27 cellular contexts compared by ENCODE assay signal in genomic region chr14:103675957-103676356, GRCh38.
"Had no signal": no experiment of that assay in that cellular context is flagged by ENCODE, and none has a peak within 500 bp of the region (broad histone marks: within the 10 kb centered on the region; RNA-seq: fewer than 3 reads in every experiment).

No MANE protein-coding gene starts in this region.

- H3K4me3 ChIP-seq: neural progenitor cell, ovary, psoas muscle, right lobe of liver, sigmoid colon, stomach, thoracic aorta, thyroid gland, tibial nerve, vagina had no signal

- ATAC-seq: naive thymus-derived CD8-positive, alpha-beta T cell; natural killer cell treated with Interleukin-12 subunit alpha and Interleukin-12 subunit beta and Interleukin-15 and Interleukin-18, amount 100 ng/mL, for 72 hours; psoas muscle; right cardiac atrium; stimulated activated effector memory CD8-positive, alpha-beta T cell treated with anti-CD3 and anti-CD28 coated beads, Interleukin-12 subunit alpha, Interleukin-12 subunit beta, amount 100 ng/mL, for 72 hours; stimulated activated naive B cell treated with anti-CD40 and anti-IgM and Interleukin-4, amounts not matched to agents 10 μg/mL and 1 μg/mL and 100 μg/mL, for 72 hours had no signal

- H3K4me3 Mint-ChIP-seq: naive thymus-derived CD8-positive, alpha-beta T cell; natural killer cell treated with Interleukin-12 subunit alpha and Interleukin-12 subunit beta and Interleukin-15 and Interleukin-18, amount 100 ng/mL, for 72 hours; neural progenitor cell; stimulated activated effector memory CD8-positive, alpha-beta T cell treated with anti-CD3 and anti-CD28 coated beads, Interleukin-12 subunit alpha, Interleukin-12 subunit beta, amount 100 ng/mL, for 72 hours; stimulated activated naive B cell treated with anti-CD40 and anti-IgM and Interleukin-4, amounts not matched to agents 10 μg/mL and 1 μg/mL and 100 μg/mL, for 72 hours; stimulated activated naive CD8-positive, alpha-beta T cell treated with anti-CD3 and anti-CD28 coated beads, Interleukin-15, Interleukin-2, amounts not matched to agents 100 ng/mL and 50 ng/mL, for 24 hours; type B pancreatic cell had no signal

- H3K36me3 ChIP-seq: ovary had no signal

- DNase-seq: naive thymus-derived CD8-positive, alpha-beta T cell; occipital lobe; psoas muscle; right cardiac atrium; right lobe of liver; sigmoid colon; small intestine; stimulated activated CD4-positive, alpha-beta T cell treated with anti-CD3 and anti-CD28 coated beads, Interleukin-15, amount 100 ng/mL, for 24 hours; stimulated activated CD4-positive, alpha-beta T cell treated with anti-CD3 and anti-CD28 coated beads, Interleukin-2, amount 100 ng/mL, for 24 hours; stimulated activated CD4-positive, alpha-beta T cell treated with anti-CD3 and anti-CD28 coated beads, Interleukin-2, amount 100 ng/mL, for 48 hours; stimulated activated CD4-positive, alpha-beta T cell treated with anti-CD3 and anti-CD28 coated beads, Interleukin-4, amount 100 ng/mL, for 24 hours; stimulated activated naive B cell treated with anti-CD40 and anti-IgM and Interleukin-4, amounts not matched to agents 10 μg/mL and 1 μg/mL and 100 μg/mL, for 72 hours; stimulated activated naive CD4-positive, alpha-beta T cell treated with Interleukin-2 at 50 U/mL for 16 hours; stomach; thyroid gland had no signal

- H3K27ac ChIP-seq: neural progenitor cell, ovary, parathyroid adenoma, psoas muscle, right lobe of liver, sigmoid colon, stomach, thoracic aorta, thyroid gland, tibial nerve, vagina had no signal

- FAIRE-seq: small intestine, urothelium cell line had no signal

- H3K4me1 ChIP-seq: neural progenitor cell, parathyroid adenoma, psoas muscle, right lobe of liver, thyroid gland, vagina had no signal

- H3K9me3 ChIP-seq: ovary, psoas muscle, right lobe of liver, sigmoid colon, stomach, thoracic aorta, thyroid gland, tibial nerve, vagina had no signal

- H3K27me3 ChIP-seq: neural progenitor cell, ovary, right lobe of liver, sigmoid colon, stomach, thyroid gland, tibial nerve, vagina had no signal

- H3K4me2 ChIP-seq: neural progenitor cell had no signal

- H3K27ac Mint-ChIP-seq: natural killer cell treated with Interleukin-12 subunit alpha and Interleukin-12 subunit beta and Interleukin-15 and Interleukin-18, amount 100 ng/mL, for 72 hours; neural progenitor cell; progenitor cell of endocrine pancreas; stimulated activated effector memory CD8-positive, alpha-beta T cell treated with anti-CD3 and anti-CD28 coated beads, Interleukin-12 subunit alpha, Interleukin-12 subunit beta, amount 100 ng/mL, for 72 hours; stimulated activated naive B cell treated with anti-CD40 and anti-IgM and Interleukin-4, amounts not matched to agents 10 μg/mL and 1 μg/mL and 100 μg/mL, for 72 hours; stimulated activated naive CD8-positive, alpha-beta T cell treated with anti-CD3 and anti-CD28 coated beads, Interleukin-15, Interleukin-2, amounts not matched to agents 100 ng/mL and 50 ng/mL, for 24 hours; type B pancreatic cell had no signal

- H3K4me1 Mint-ChIP-seq: neural progenitor cell had no signal

- H3K9me3 Mint-ChIP-seq: naive thymus-derived CD8-positive, alpha-beta T cell; natural killer cell treated with Interleukin-12 subunit alpha and Interleukin-12 subunit beta and Interleukin-15 and Interleukin-18, amount 100 ng/mL, for 72 hours; neural progenitor cell; stimulated activated effector memory CD8-positive, alpha-beta T cell treated with anti-CD3 and anti-CD28 coated beads, Interleukin-12 subunit alpha, Interleukin-12 subunit beta, amount 100 ng/mL, for 72 hours; stimulated activated naive B cell treated with anti-CD40 and anti-IgM and Interleukin-4, amounts not matched to agents 10 μg/mL and 1 μg/mL and 100 μg/mL, for 72 hours; stimulated activated naive CD8-positive, alpha-beta T cell treated with anti-CD3 and anti-CD28 coated beads, Interleukin-15, Interleukin-2, amounts not matched to agents 100 ng/mL and 50 ng/mL, for 24 hours; type B pancreatic cell had no signal

- H2AFZ ChIP-seq: neural progenitor cell, parathyroid adenoma had no signal

- H3K27me3 Mint-ChIP-seq: naive thymus-derived CD8-positive, alpha-beta T cell; natural killer cell treated with Interleukin-12 subunit alpha and Interleukin-12 subunit beta and Interleukin-15 and Interleukin-18, amount 100 ng/mL, for 72 hours; progenitor cell of endocrine pancreas; stimulated activated naive B cell treated with anti-CD40 and anti-IgM and Interleukin-4, amounts not matched to agents 10 μg/mL and 1 μg/mL and 100 μg/mL, for 72 hours; stimulated activated naive CD8-positive, alpha-beta T cell treated with anti-CD3 and anti-CD28 coated beads, Interleukin-15, Interleukin-2, amounts not matched to agents 100 ng/mL and 50 ng/mL, for 24 hours; type B pancreatic cell had no signal

- H3K9ac ChIP-seq: neural progenitor cell, parathyroid adenoma had no signal
